ENCODE assay signal across 16 cellular contexts in genomic region chr2:204046145-204046544, GRCh38.
DNase-seq lines count a peak whose midpoint lies in the region; ATAC-seq lines count a peak whose summit lies in the region.
"Had no signal": no experiment of that assay in that cellular context is flagged by ENCODE, and none has a peak within 500 bp of the region (broad histone marks: within the 10 kb centered on the region; RNA-seq: fewer than 3 reads in every experiment).

No MANE protein-coding gene starts in this region.

- peaks cover 4% of the 10 kb centered on the region; the same call in 1 of the 2 replicates for H3K27me3 ChIP-seq in MG63
- H3K27me3 ChIP-seq: hepatocyte had no signal

- ATAC-seq in GM18498 (IDR thresholded peaks at IDR 0.05; ENCODE audit: unreplicated experiment) (peak; percentile 78), GM19452 (IDR thresholded peaks at IDR 0.05; ENCODE audit: unreplicated experiment) (peak; percentile 69), HG02678 (IDR thresholded peaks at IDR 0.05; ENCODE audit: unreplicated experiment) (peak; percentile 89), HG03432 (IDR thresholded peaks at IDR 0.05; ENCODE audit: unreplicated experiment) (peak; percentile 68)

- H3K36me3 ChIP-seq in MG63: no peaks in the 10 kb centered on the region

- DNase-seq in ureter (ENCODE audit: low spot score): no peak
- no peak for DNase-seq in kidney glomerular epithelial cell (lab: John Stamatoyannopoulos, UW)
- DNase-seq in substantia nigra (lab: John Stamatoyannopoulos, UW): no peak
- no peak for DNase-seq in MG63
- DNase-seq: activated CD4-positive, alpha-beta T cell treated with anti-CD3 and anti-CD28 coated beads, Interleukin-2, amount 50 U/mL, for 48 hours; activated naive CD4-positive, alpha-beta T cell treated with anti-CD3 and anti-CD28 coated beads, Interleukin-2, amount 50 U/mL, for 16 hours; erythroblast; occipital lobe; PC-9; stimulated activated CD4-positive, alpha-beta T cell treated with anti-CD3 and anti-CD28 coated beads, Interleukin-15, amount 100 ng/mL, for 24 hours had no signal

- no peak overlapping the region for H3K4me3 ChIP-seq in MG63
- H3K4me3 ChIP-seq: hepatocyte, lung, PC-9 had no signal

- no peaks in the 10 kb centered on the region for H3K9me3 ChIP-seq in MG63

- no peak overlapping the region for H3K27ac ChIP-seq in substantia nigra (ENCODE audit: low read depth, low read length, poor library complexity, severe bottlenecking)
- H3K27ac ChIP-seq: hepatocyte, PC-9 had no signal
